In genomic region chr3:56210201-56210774, GRCh38 we compare ENCODE assay signal across 35 cellular contexts.
"Had no signal": no experiment of that assay in that cellular context is flagged by ENCODE, and none has a peak within 500 bp of the region (broad histone marks: within the 10 kb centered on the region; RNA-seq: fewer than 3 reads in every experiment).

No MANE protein-coding gene starts in this region.

- ATAC-seq: activated CD8-positive, alpha-beta memory T cell treated with anti-CD3 and anti-CD28 coated beads, Interleukin-2, amount 10 ng/mL, durations not matched to agents 7 days and 5 days; activated CD8-positive, alpha-beta T cell treated with anti-CD3 and anti-CD28 coated beads, Interleukin-2, amount 10 ng/mL, durations not matched to agents 7 days and 5 days; activated naive CD8-positive, alpha-beta T cell treated with anti-CD3 and anti-CD28 coated beads, Interleukin-2, amount 50 U/mL, for 24 hours had no signal

- H3K27me3 ChIP-seq: ascending aorta, cardiac muscle cell had no signal

- H3K9me3 Mint-ChIP-seq: activated CD4-positive, alpha-beta T cell treated with anti-CD3 and anti-CD28 coated beads, Interleukin-2, amount 10 ng/mL, durations not matched to agents 24 days and 14 days; activated naive CD4-positive, alpha-beta T cell treated with anti-CD3 and anti-CD28 coated beads, Interleukin-2, amount 10 ng/mL, durations not matched to agents 7 days and 5 days; activated naive CD4-positive, alpha-beta T cell treated with anti-CD3 and anti-CD28 coated beads, Interleukin-2, amount 50 U/mL, for 24 hours; activated T-cell treated with anti-CD3 and anti-CD28 coated beads, Interleukin-2, amount 50 U/mL, for 24 hours; activated T-helper 2 cell treated with anti-CD3 and anti-CD28 coated beads, Interferon-gamma antibody, Interleukin-2, Interleukin-4, amounts not matched to agents 10 μg/mL and 5 μg/mL and 100 μg/mL, durations not matched to agents 14 hours and 24 hours and 36 hours; T-helper 1 cell treated with Interleukin-12 subunit alpha and Interleukin-12 subunit beta and Interleukin-4 antibody, amounts not matched to agents 30 μg/mL and 1 μg/mL, for 36 hours; T-helper 2 cell treated with Interferon-gamma antibody and Interleukin-4, amounts not matched to agents 5 μg/mL and 100 μg/mL, for 36 hours had no signal

- H3K4me3 ChIP-seq: ascending aorta, cardiac muscle cell had no signal

- H3K27ac Mint-ChIP-seq: activated B cell treated with CpG ODN at 0.5 μM for 24 hours; activated CD4-positive, alpha-beta memory T cell treated with anti-CD3 and anti-CD28 coated beads, Interleukin-2, amount 10 ng/mL, durations not matched to agents 7 days and 5 days; activated CD4-positive, alpha-beta T cell treated with anti-CD3 and anti-CD28 coated beads, Interleukin-2, amount 10 ng/mL, durations not matched to agents 24 days and 14 days; activated CD8-positive, alpha-beta memory T cell treated with anti-CD3 and anti-CD28 coated beads, Interleukin-2, amount 10 ng/mL, durations not matched to agents 7 days and 5 days; activated CD8-positive, alpha-beta T cell treated with anti-CD3 and anti-CD28 coated beads, Interleukin-2, amount 10 ng/mL, durations not matched to agents 7 days and 5 days; activated naive CD4-positive, alpha-beta T cell treated with anti-CD3 and anti-CD28 coated beads, Interleukin-2, amount 10 ng/mL, durations not matched to agents 7 days and 5 days; activated naive CD4-positive, alpha-beta T cell treated with anti-CD3 and anti-CD28 coated beads, Interleukin-2, amount 50 U/mL, for 24 hours; activated naive CD8-positive, alpha-beta T cell; activated naive CD8-positive, alpha-beta T cell treated with anti-CD3 and anti-CD28 coated beads, Interleukin-2, amount 10 ng/mL, durations not matched to agents 7 days and 5 days; activated naive CD8-positive, alpha-beta T cell treated with anti-CD3 and anti-CD28 coated beads, Interleukin-2, amount 50 U/mL, for 24 hours; activated T-cell treated with anti-CD3 and anti-CD28 coated beads, Interleukin-2, amount 50 U/mL, for 24 hours; activated T-helper 2 cell treated with anti-CD3 and anti-CD28 coated beads, Interferon-gamma antibody, Interleukin-2, Interleukin-4, amounts not matched to agents 10 μg/mL and 5 μg/mL and 100 μg/mL, durations not matched to agents 14 hours and 24 hours and 36 hours; T-helper 1 cell treated with Interleukin-12 subunit alpha and Interleukin-12 subunit beta and Interleukin-4 antibody, amounts not matched to agents 30 μg/mL and 1 μg/mL, for 36 hours; T-helper 2 cell treated with Interferon-gamma antibody and Interleukin-4, amounts not matched to agents 5 μg/mL and 100 μg/mL, for 36 hours had no signal

- H3K27me3 Mint-ChIP-seq: activated CD4-positive, alpha-beta memory T cell treated with anti-CD3 and anti-CD28 coated beads, Interleukin-2, amount 10 ng/mL, durations not matched to agents 7 days and 5 days; activated CD4-positive, alpha-beta T cell treated with anti-CD3 and anti-CD28 coated beads, Interleukin-2, amount 10 ng/mL, durations not matched to agents 24 days and 14 days; activated CD8-positive, alpha-beta memory T cell treated with anti-CD3 and anti-CD28 coated beads, Interleukin-2, amount 10 ng/mL, durations not matched to agents 7 days and 5 days; activated naive CD8-positive, alpha-beta T cell treated with anti-CD3 and anti-CD28 coated beads, Interleukin-2, amount 50 U/mL, for 24 hours; activated T-cell treated with anti-CD3 and anti-CD28 coated beads, Interleukin-2, amount 50 U/mL, for 24 hours; brain had no signal

- H3K4me1 ChIP-seq: ascending aorta had no signal

- H3K9me3 ChIP-seq: ascending aorta had no signal

- H3K27ac ChIP-seq: ascending aorta, cardiac muscle cell, VCaP had no signal

- DNase-seq: activated B cell treated with CpG ODN at 0.5 μM for 24 hours; activated CD4-positive, alpha-beta memory T cell treated with anti-CD3 and anti-CD28 coated beads, Interleukin-2, amount 10 ng/mL, durations not matched to agents 7 days and 5 days; activated CD4-positive, alpha-beta T cell treated with anti-CD3 and anti-CD28 coated beads for 4 hours; activated CD4-positive, alpha-beta T cell treated with anti-CD3 and anti-CD28 coated beads, Interleukin-2, amount 10 ng/mL, durations not matched to agents 24 days and 14 days; activated CD4-positive, alpha-beta T cell treated with anti-CD3 and anti-CD28 coated beads, Interleukin-2, amount 50 U/mL, for 48 hours; activated CD4-positive, CD25-positive, alpha-beta regulatory T cell treated with anti-CD3 and anti-CD28 coated beads, Interleukin-2, amount 50 U/mL, for 72 hours; activated CD8-positive, alpha-beta memory T cell treated with anti-CD3 and anti-CD28 coated beads for 24 hours; activated CD8-positive, alpha-beta memory T cell treated with anti-CD3 and anti-CD28 coated beads, Interleukin-2, amount 10 ng/mL, durations not matched to agents 7 days and 5 days; activated CD8-positive, alpha-beta memory T cell treated with anti-CD3 and anti-CD28 coated beads, Interleukin-2, amount 50 U/mL, for 48 hours; activated CD8-positive, alpha-beta T cell treated with anti-CD3 and anti-CD28 coated beads, Interleukin-2, amount 10 ng/mL, durations not matched to agents 7 days and 5 days; activated effector memory CD4-positive, alpha-beta T cell treated with Interleukin-2 at 50 U/mL for 16 hours; activated gamma-delta T cell; activated naive CD4-positive, alpha-beta T cell treated with anti-CD3 and anti-CD28 coated beads, Interleukin-2, amount 10 ng/mL, durations not matched to agents 7 days and 5 days; activated naive CD4-positive, alpha-beta T cell treated with Interleukin-2 at 50 U/mL for 16 hours; activated naive CD8-positive, alpha-beta T cell treated with anti-CD3 and anti-CD28 coated beads, Interleukin-2, amount 10 ng/mL, durations not matched to agents 7 days and 5 days; activated naive CD8-positive, alpha-beta T cell treated with anti-CD3 and anti-CD28 coated beads, Interleukin-2, amount 50 U/mL, for 24 hours; activated T-cell treated with anti-CD3 and anti-CD28 coated beads, Interleukin-2, amount 50 U/mL, for 24 hours; activated T-cell treated with anti-CD3 and anti-CD28 coated beads, Interleukin-2, amount 50 U/mL, for 48 hours; amygdala; anterior cingulate cortex; caudate nucleus; cerebellar nuclear complex; T-helper 1 cell; T-helper 2 cell; T-helper 9 cell had no signal

- H3K4me1 Mint-ChIP-seq: activated B cell treated with CpG ODN at 0.5 μM for 24 hours; activated CD4-positive, alpha-beta memory T cell treated with anti-CD3 and anti-CD28 coated beads, Interleukin-2, amount 10 ng/mL, durations not matched to agents 7 days and 5 days; activated CD4-positive, alpha-beta T cell treated with anti-CD3 and anti-CD28 coated beads, Interleukin-2, amount 10 ng/mL, durations not matched to agents 24 days and 14 days; activated CD8-positive, alpha-beta memory T cell treated with anti-CD3 and anti-CD28 coated beads, Interleukin-2, amount 10 ng/mL, durations not matched to agents 7 days and 5 days; activated naive CD4-positive, alpha-beta T cell treated with anti-CD3 and anti-CD28 coated beads, Interleukin-2, amount 10 ng/mL, durations not matched to agents 7 days and 5 days; activated naive CD4-positive, alpha-beta T cell treated with anti-CD3 and anti-CD28 coated beads, Interleukin-2, amount 50 U/mL, for 24 hours; activated naive CD8-positive, alpha-beta T cell treated with anti-CD3 and anti-CD28 coated beads, Interleukin-2, amount 10 ng/mL, durations not matched to agents 7 days and 5 days; activated naive CD8-positive, alpha-beta T cell treated with anti-CD3 and anti-CD28 coated beads, Interleukin-2, amount 50 U/mL, for 24 hours; central memory CD8-positive, alpha-beta T cell had no signal

- H3K36me3 ChIP-seq: ascending aorta, cardiac muscle cell had no signal

- H3K4me3 Mint-ChIP-seq: activated B cell treated with CpG ODN at 0.5 μM for 24 hours; activated CD4-positive, alpha-beta memory T cell treated with anti-CD3 and anti-CD28 coated beads, Interleukin-2, amount 10 ng/mL, durations not matched to agents 7 days and 5 days; activated CD4-positive, alpha-beta T cell treated with anti-CD3 and anti-CD28 coated beads, Interleukin-2, amount 10 ng/mL, durations not matched to agents 24 days and 14 days; activated CD8-positive, alpha-beta memory T cell treated with anti-CD3 and anti-CD28 coated beads, Interleukin-2, amount 10 ng/mL, durations not matched to agents 7 days and 5 days; activated CD8-positive, alpha-beta T cell treated with anti-CD3 and anti-CD28 coated beads, Interleukin-2, amount 10 ng/mL, durations not matched to agents 7 days and 5 days; activated naive CD4-positive, alpha-beta T cell treated with anti-CD3 and anti-CD28 coated beads, Interleukin-2, amount 10 ng/mL, durations not matched to agents 7 days and 5 days; activated naive CD4-positive, alpha-beta T cell treated with anti-CD3 and anti-CD28 coated beads, Interleukin-2, amount 50 U/mL, for 24 hours; activated naive CD8-positive, alpha-beta T cell; activated naive CD8-positive, alpha-beta T cell treated with anti-CD3 and anti-CD28 coated beads, Interleukin-2, amount 10 ng/mL, durations not matched to agents 7 days and 5 days; activated naive CD8-positive, alpha-beta T cell treated with anti-CD3 and anti-CD28 coated beads, Interleukin-2, amount 50 U/mL, for 24 hours; activated T-cell treated with anti-CD3 and anti-CD28 coated beads, Interleukin-2, amount 50 U/mL, for 24 hours; brain; central memory CD8-positive, alpha-beta T cell; T-helper 1 cell treated with Interleukin-12 subunit alpha and Interleukin-12 subunit beta and Interleukin-4 antibody, amounts not matched to agents 30 μg/mL and 1 μg/mL, for 36 hours; T-helper 2 cell treated with Interferon-gamma antibody and Interleukin-4, amounts not matched to agents 5 μg/mL and 100 μg/mL, for 36 hours had no signal

- H3K36me3 Mint-ChIP-seq: activated CD8-positive, alpha-beta memory T cell treated with anti-CD3 and anti-CD28 coated beads, Interleukin-2, amount 10 ng/mL, durations not matched to agents 7 days and 5 days; activated naive CD4-positive, alpha-beta T cell treated with anti-CD3 and anti-CD28 coated beads, Interleukin-2, amount 10 ng/mL, durations not matched to agents 7 days and 5 days; activated naive CD4-positive, alpha-beta T cell treated with anti-CD3 and anti-CD28 coated beads, Interleukin-2, amount 50 U/mL, for 24 hours; activated naive CD8-positive, alpha-beta T cell; activated naive CD8-positive, alpha-beta T cell treated with anti-CD3 and anti-CD28 coated beads, Interleukin-2, amount 10 ng/mL, durations not matched to agents 7 days and 5 days had no signal
